10 cellular contexts compared by ENCODE assay signal in the genomic region with DNA sequence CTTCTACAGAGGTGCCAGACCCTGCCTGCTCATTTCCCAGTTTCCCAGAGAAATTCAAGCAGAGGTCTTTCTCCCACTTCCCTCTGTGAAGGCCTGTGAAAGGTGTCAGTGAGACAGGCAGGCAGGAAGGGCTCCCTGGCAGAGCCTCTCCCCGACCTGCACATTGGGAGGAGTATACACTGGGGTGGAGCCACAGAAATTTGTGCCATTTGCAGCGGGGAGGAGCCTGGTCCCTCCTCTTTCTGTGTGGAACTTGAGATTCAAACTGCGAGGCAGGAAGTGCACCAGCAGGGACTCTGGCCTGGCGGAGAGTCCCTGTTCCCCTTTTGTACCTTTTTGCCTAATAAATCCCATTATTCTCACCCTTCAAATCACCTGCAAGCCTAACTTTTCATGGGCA.
A peak's percentile ranks its signal among the peaks of the same experiment; 100 is the strongest.
DNase-seq lines count a peak whose midpoint lies in the region; ATAC-seq and TF ChIP-seq lines count a peak whose summit lies in the region.
"Had no signal": no experiment of that assay in that cellular context is flagged by ENCODE, and none has a peak within 500 bp of the region (broad histone marks: within the 10 kb centered on the region; RNA-seq: fewer than 3 reads in every experiment).

No MANE protein-coding gene starts in this region.

- H3K4me1 ChIP-seq in tibial artery, result peaks cover 0 to 5% (median 2%) of the 10 kb centered on the region in 4 donors
- H3K4me1 ChIP-seq: tibial nerve had no signal

- H3K4me3 ChIP-seq in coronary artery (no peak overlapping the region), tibial artery (no peak overlapping the region)
- H3K4me3 ChIP-seq: tibial nerve had no signal

- no peak for TF ChIP-seq CTCF in coronary artery (IDR thresholded peaks at IDR 0.05)
- no peak for TF ChIP-seq CTCF in tibial artery (IDR thresholded peaks at IDR 0.05)

- peak; percentile 5 for DNase-seq in CMK (ENCODE audit: low read depth)
- peak; percentile 53 for DNase-seq in coronary artery (ENCODE audit: low spot score)
- DNase-seq in C1 segment of cervical spinal cord (lab: John Stamatoyannopoulos, UW), result no peak
- DNase-seq in AG08396 (ENCODE audit: low spot score), result no peak
- DNase-seq in tibial artery, result no peak
- DNase-seq: NCI-H1092 treated with DMSO at 0.1 percent for 48 hours had no signal

- no peaks in the 10 kb centered on the region for H3K9me3 ChIP-seq in tibial artery

- H3K27me3 ChIP-seq in tibial artery, result no peaks in the 10 kb centered on the region
- H3K27me3 ChIP-seq: tibial nerve had no signal

- ATAC-seq in GM19372 (IDR thresholded peaks at IDR 0.05; ENCODE audit: low read depth, unreplicated experiment), result peak; percentile 82
- ATAC-seq in HG03520 (IDR thresholded peaks at IDR 0.05; ENCODE audit: unreplicated experiment), result peak; percentile 76
- no peak for ATAC-seq in HG03565 (IDR thresholded peaks at IDR 0.05; ENCODE audit: unreplicated experiment)

- H3K27ac ChIP-seq in coronary artery, result no peak overlapping the region
- H3K27ac ChIP-seq in tibial artery, result no peak overlapping the region
- H3K27ac ChIP-seq: tibial nerve had no signal

- intact Hi-C loops in tibial artery (cut with DNase I; ENCODE audit: low total_unique reads), result no loop called here

- no peaks in the 10 kb centered on the region for H3K36me3 ChIP-seq in tibial artery
- H3K36me3 ChIP-seq: tibial nerve had no signal

Comparison
In these comparisons a context has a peak if more than half of its experiments do, and no peak if none do; other contexts are left out.
1. DNase-seq: peak in CMK (single experiment) and coronary artery (single experiment); none in C1 segment of cervical spinal cord (0 of 14), AG08396 (single experiment) and tibial artery (0 of 2).